2 cellular contexts compared by ENCODE assay signal in the genomic region with DNA sequence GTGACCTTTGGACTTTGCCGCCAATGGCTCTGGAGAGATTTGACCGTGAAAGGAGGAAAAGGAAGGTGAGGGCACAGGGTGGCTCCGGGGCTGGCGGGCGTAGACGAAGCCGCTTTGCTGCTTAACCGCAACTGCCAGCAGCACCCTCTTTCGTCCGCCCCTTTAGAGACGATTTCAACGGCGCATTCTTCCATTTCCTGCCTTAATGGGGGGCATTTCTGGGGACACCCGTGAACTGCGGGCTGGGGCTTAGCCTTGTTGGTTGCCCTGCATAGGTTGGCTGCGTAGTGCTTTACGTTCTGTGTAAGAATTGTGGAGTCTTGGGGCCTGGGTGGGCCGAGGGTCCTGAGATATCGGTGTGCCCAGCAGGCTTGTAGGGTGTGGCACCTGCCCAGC.
TF ChIP-seq lines count a peak whose summit lies in the region.

No MANE protein-coding gene starts in this region.

TF ChIP-seq in WTC11, 78 proteins besides CTCF, POLR2A, EP300 and RAD21 (continues in another document):
- TF ChIP-seq CREM (CRISPR knock-in tag; IDR thresholded peaks at IDR 0.05) (no peak), OVOL2 (CRISPR knock-in tag; IDR thresholded peaks at IDR 0.05; ENCODE audit: borderline replicate concordance) (no peak), SOX15 (CRISPR knock-in tag; IDR thresholded peaks at IDR 0.05) (no peak), IRF2 (CRISPR knock-in tag; IDR thresholded peaks at IDR 0.05; ENCODE audit: borderline replicate concordance, low read depth) (no peak), NFATC4 (CRISPR knock-in tag; IDR thresholded peaks at IDR 0.05) (no peak), NFYB (CRISPR knock-in tag; conservative IDR thresholded peaks at IDR 0.05; ENCODE audit: low read depth) (no peak), ATF1 (CRISPR knock-in tag; IDR thresholded peaks at IDR 0.05) (no peak), E2F5 (CRISPR knock-in tag; IDR thresholded peaks at IDR 0.05) (no peak), FOXK1 (CRISPR knock-in tag; IDR thresholded peaks at IDR 0.05) (no peak), STAT6 (CRISPR knock-in tag; conservative IDR thresholded peaks at IDR 0.05; ENCODE audit: low read depth) (no peak), ZNF232 (CRISPR knock-in tag; IDR thresholded peaks at IDR 0.05) (no peak), E2F4 (CRISPR knock-in tag; IDR thresholded peaks at IDR 0.05; ENCODE audit: borderline replicate concordance, low read depth) (no peak), PRRX2 (CRISPR knock-in tag; IDR thresholded peaks at IDR 0.05) (no peak), JUN (CRISPR knock-in tag; IDR thresholded peaks at IDR 0.05) (no peak)
- TF ChIP-seq, protein P1, sequence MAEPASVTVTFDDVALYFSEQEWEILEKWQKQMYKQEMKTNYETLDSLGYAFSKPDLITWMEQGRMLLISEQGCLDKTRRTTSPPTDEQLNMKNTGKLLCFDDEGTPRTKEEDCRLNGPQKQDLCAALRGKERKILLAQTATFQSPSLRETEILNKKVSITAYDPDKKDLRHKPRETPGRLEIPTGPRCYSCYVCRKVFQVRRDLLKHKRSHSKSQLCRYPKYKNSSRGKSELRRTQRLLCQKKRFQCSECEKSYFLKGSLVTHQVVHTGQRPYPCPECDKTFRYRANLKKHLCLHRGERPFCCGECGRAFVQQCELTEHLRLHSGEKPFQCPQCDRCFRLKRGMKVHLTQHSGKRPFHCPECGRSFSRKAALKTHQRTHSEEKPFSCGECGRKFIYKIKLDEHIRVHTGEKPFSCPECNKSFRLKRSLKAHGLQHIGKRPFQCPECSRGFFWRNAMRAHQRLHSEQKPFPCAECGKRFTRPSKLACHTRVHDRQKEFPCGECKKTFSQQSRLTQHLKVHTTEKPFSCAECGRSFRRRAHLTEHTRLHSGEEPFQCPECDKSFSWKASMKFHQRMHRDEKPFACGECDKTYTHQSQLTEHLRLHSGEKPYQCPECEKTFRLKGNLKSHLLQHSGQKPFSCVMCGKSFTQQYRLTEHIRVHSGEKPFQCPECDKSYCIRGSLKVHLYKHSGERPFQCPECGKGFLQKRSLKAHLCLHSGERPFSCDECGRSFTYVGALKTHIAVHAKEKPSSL (CRISPR knock-in tag; conservative IDR thresholded peaks at IDR 0.05), result no peak
- TF ChIP-seq, protein P2, sequence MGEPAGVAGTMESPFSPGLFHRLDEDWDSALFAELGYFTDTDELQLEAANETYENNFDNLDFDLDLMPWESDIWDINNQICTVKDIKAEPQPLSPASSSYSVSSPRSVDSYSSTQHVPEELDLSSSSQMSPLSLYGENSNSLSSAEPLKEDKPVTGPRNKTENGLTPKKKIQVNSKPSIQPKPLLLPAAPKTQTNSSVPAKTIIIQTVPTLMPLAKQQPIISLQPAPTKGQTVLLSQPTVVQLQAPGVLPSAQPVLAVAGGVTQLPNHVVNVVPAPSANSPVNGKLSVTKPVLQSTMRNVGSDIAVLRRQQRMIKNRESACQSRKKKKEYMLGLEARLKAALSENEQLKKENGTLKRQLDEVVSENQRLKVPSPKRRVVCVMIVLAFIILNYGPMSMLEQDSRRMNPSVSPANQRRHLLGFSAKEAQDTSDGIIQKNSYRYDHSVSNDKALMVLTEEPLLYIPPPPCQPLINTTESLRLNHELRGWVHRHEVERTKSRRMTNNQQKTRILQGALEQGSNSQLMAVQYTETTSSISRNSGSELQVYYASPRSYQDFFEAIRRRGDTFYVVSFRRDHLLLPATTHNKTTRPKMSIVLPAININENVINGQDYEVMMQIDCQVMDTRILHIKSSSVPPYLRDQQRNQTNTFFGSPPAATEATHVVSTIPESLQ (CRISPR knock-in tag; IDR thresholded peaks at IDR 0.05), result no peak

TF ChIP-seq in H1, 55 proteins besides CTCF, POLR2A, EP300 and RAD21:
- TF ChIP-seq ZNF274 (IDR thresholded peaks at IDR 0.05; ENCODE audit: borderline replicate concordance, extremely low read depth, low read length) (no peak), KDM4A (IDR thresholded peaks at IDR 0.05; ENCODE audit: low read depth, low read length, severe bottlenecking) (no peak), SP1 (IDR thresholded peaks at IDR 0.05; ENCODE audit: low read depth, low read length) (no peak), ATF3 (IDR thresholded peaks at IDR 0.05; ENCODE audit: insufficient read depth, low read depth, low read length) (no peak), TAF7 (optimal IDR thresholded peaks at IDR 0.05; ENCODE audit: borderline replicate concordance, low read depth, low read length) (no peak)
